ENCODE assay signal across 19 cellular contexts in genomic region chr16:78918805-78919204, GRCh38.
"Had no signal": no experiment of that assay in that cellular context is flagged by ENCODE, and none has a peak within 500 bp of the region (broad histone marks: within the 10 kb centered on the region; RNA-seq: fewer than 3 reads in every experiment).

No MANE protein-coding gene starts in this region.

- ATAC-seq: K562 had no signal

- H3K4me3 Mint-ChIP-seq: IgD-negative memory B cell had no signal

- H3K27ac Mint-ChIP-seq: IgD-negative memory B cell had no signal

- H3K27me3 Mint-ChIP-seq: IgD-negative memory B cell had no signal

- DNase-seq: Kasumi-1, MM.1S, NCI-H1092 treated with DMSO at 0.1 percent for 48 hours, NCI-H1436, NCI-H187, NCI-H2029, NCI-H2081 treated with DMSO at 0.1 percent for 48 hours, NCI-H2171, NCI-H226, NCI-H446, NCI-H510A, NCI-H524 treated with DMSO at 0.1 percent for 48 hours, NCI-H69, NCI-H774, Right ventricle myocardium superior, RPMI8226, SIG-M5 had no signal

- H3K36me3 Mint-ChIP-seq: IgD-negative memory B cell had no signal

- H3K4me1 Mint-ChIP-seq: IgD-negative memory B cell had no signal
